Comparison of ENCODE assay signal across 8 cellular contexts in genomic region chr4:145482209-145483021, GRCh38. TPM values are rescaled to one million over a fixed set of nuclear protein-coding genes. Genes with fewer than 3 reads are reported as not detected.
DNase-seq lines count a peak whose midpoint lies in the region; ATAC-seq and TF ChIP-seq lines count a peak whose summit lies in the region.

No MANE protein-coding gene starts in this region.

- peak in 8 of 56 donors; percentile 8 to 29 (median 17) for TF ChIP-seq CTCF in dorsolateral prefrontal cortex (IDR thresholded peaks at IDR 0.05 in 54 of 56, conservative IDR thresholded peaks at IDR 0.05 in 2 of 56; ENCODE audit: low read depth in 1 of 56, partially characterized antibody in 56 of 56)
- TF ChIP-seq CTCF in lower leg skin (IDR thresholded peaks at IDR 0.05): no peak

- 0 to 1% methylated on average over 29 to 33 of the region's 73 CpGs for WGBS in lower leg skin, 2 donors

- no peaks in the 10 kb centered on the region for H3K27me3 ChIP-seq in dorsolateral prefrontal cortex

- H3K4me3 ChIP-seq in dorsolateral prefrontal cortex (peak overlapping the region; percentile 48 to 96 (median 86)), lower leg skin (ENCODE audit: low read depth, poor library complexity, severe bottlenecking) (peak overlapping the region; percentile 89)

- H3K27ac ChIP-seq in dorsolateral prefrontal cortex: peak overlapping the region; percentile 62 to 98 (median 93)

- no peak for TF ChIP-seq POLR2A in lower leg skin (IDR thresholded peaks at IDR 0.05)

- ATAC-seq in HG02642 (IDR thresholded peaks at IDR 0.05; ENCODE audit: poor library complexity, unreplicated experiment): peak; percentile 42

- DNase-seq in DMS79 treated with DMSO at 0.1 percent for 48 hours (lab: John Stamatoyannopoulos, UW): peak; percentile 51
- no peak for DNase-seq in DMS79 (lab: John Stamatoyannopoulos, UW)
- peak; percentile 39 to 48 for DNase-seq in NCI-H1930 (lab: John Stamatoyannopoulos, UW)
- DNase-seq in activated CD4-positive, CD25-positive, alpha-beta regulatory T cell treated with anti-CD3 and anti-CD28 coated beads, Interleukin-2, amount 50 U/mL, for 16 hours (ENCODE audit: low read depth, low spot score): peak; percentile 21
- peak; percentile 30 to 68 (median 36) for DNase-seq in dorsolateral prefrontal cortex
- peak; percentile 39 to 89 for DNase-seq in lower leg skin (ENCODE audit: low spot score in 2 of 2)
- DNase-seq in stimulated activated CD4-positive, alpha-beta T cell treated with anti-CD3 and anti-CD28 coated beads, Interleukin-4, amount 100 ng/mL, for 4 hours: peak; percentile 69 to 82

- intact Hi-C loops in dorsolateral prefrontal cortex (cut with DNase I) (loop anchor here (5.0 to 10.0 kb wide), 7 partner anchors 50 to 692 kb away; partner anchors contain the start of genes OTUD4 (in 2 of the 2), LSM6 (in 1 of the 2) and MMAA (in 1 of the 2)), lower leg skin (cut with DNase I; ENCODE audit: low total_unique reads) (no loop called here)

RNA-seq across cellular contexts. Expression of gene SMAD1, which starts 0.8 kb away (rescaled TPM):
- total RNA-seq in dorsolateral prefrontal cortex: 10 to 100 TPM; 18.8 to 78.1 (median 34.1) TPM
- total RNA-seq in lower leg skin: 10 to 100 TPM; 37.9 to 46.1 (median 40.8) TPM
